Comparison of ENCODE assay signal across 37 cellular contexts in the genomic region with DNA sequence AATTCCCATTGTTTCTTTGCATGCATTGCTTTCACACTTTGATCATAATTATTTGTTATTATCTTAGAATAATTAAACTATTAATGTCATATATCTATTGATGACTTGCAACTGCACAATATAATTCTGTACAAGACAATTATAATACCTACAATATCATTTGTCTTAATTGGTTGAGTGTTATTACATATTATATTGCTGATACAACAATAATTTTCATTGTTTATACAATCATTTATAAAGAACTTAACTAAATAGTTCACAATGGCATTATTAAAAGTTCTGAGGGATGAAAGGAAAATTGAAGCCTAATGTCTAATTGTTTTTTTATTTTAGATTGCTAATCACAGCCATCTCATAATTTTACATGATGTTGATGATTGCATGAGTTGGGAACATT.
"Had no signal": no experiment of that assay in that cellular context is flagged by ENCODE, and none has a peak within 500 bp of the region (broad histone marks: within the 10 kb centered on the region; RNA-seq: fewer than 3 reads in every experiment).

No MANE protein-coding gene starts in this region.

- H3K27me3 ChIP-seq: adrenal gland, body of pancreas, brain microvascular endothelial cell, breast epithelium had no signal

- H3K9me3 Mint-ChIP-seq: activated B cell treated with CpG ODN at 0.5 μM for 24 hours; activated CD4-positive, alpha-beta memory T cell treated with anti-CD3 and anti-CD28 coated beads for 36 hours; activated CD4-positive, alpha-beta T cell treated with anti-CD3 and anti-CD28 coated beads, Interleukin-2, amount 10 ng/mL, durations not matched to agents 24 days and 14 days; activated naive CD8-positive, alpha-beta T cell treated with anti-CD3 and anti-CD28 coated beads for 36 hours; activated T-cell treated with anti-CD3 and anti-CD28 coated beads, Interleukin-2, amount 50 U/mL, for 4 hours; activated T-helper 1 cell treated with anti-CD3 and anti-CD28 coated beads, Interleukin-12 subunit alpha, Interleukin-12 subunit beta, Interleukin-2, Interleukin-4 antibody, amounts not matched to agents 30 ng/mL and 10 ng/mL and 1 ng/mL, durations not matched to agents 14 hours and 24 hours and 36 hours; T-helper 1 cell treated with Interleukin-12 subunit alpha and Interleukin-12 subunit beta and Interleukin-4 antibody, amounts not matched to agents 30 μg/mL and 1 μg/mL, for 36 hours; T-helper 2 cell treated with Interferon-gamma antibody and Interleukin-4, amounts not matched to agents 5 μg/mL and 100 μg/mL, for 36 hours had no signal

- H3K36me3 Mint-ChIP-seq: activated CD4-positive, alpha-beta memory T cell treated with anti-CD3 and anti-CD28 coated beads for 36 hours; activated naive CD4-positive, alpha-beta T cell treated with anti-CD3 and anti-CD28 coated beads, Interleukin-2, amount 50 U/mL, for 72 hours; activated naive CD8-positive, alpha-beta T cell treated with anti-CD3 and anti-CD28 coated beads for 36 hours had no signal

- H3K27me3 Mint-ChIP-seq: activated B cell treated with CpG ODN at 0.5 μM for 24 hours; activated CD4-positive, alpha-beta memory T cell treated with anti-CD3 and anti-CD28 coated beads for 36 hours; activated CD4-positive, alpha-beta T cell treated with anti-CD3 and anti-CD28 coated beads, Interleukin-2, amount 10 ng/mL, durations not matched to agents 24 days and 14 days; activated CD8-positive, alpha-beta T cell treated with anti-CD3 and anti-CD28 coated beads for 36 hours; activated naive CD8-positive, alpha-beta T cell treated with anti-CD3 and anti-CD28 coated beads for 36 hours; activated T-helper 17 cell treated with anti-CD3 and anti-CD28 coated beads, Interleukin-2, amount 50 U/mL, for 72 hours had no signal

- H3K27ac Mint-ChIP-seq: activated B cell treated with CpG ODN at 0.5 μM for 24 hours; activated CD4-positive, alpha-beta memory T cell treated with anti-CD3 and anti-CD28 coated beads for 36 hours; activated CD4-positive, alpha-beta T cell treated with anti-CD3 and anti-CD28 coated beads, Interleukin-2, amount 10 ng/mL, durations not matched to agents 24 days and 14 days; activated CD8-positive, alpha-beta T cell treated with anti-CD3 and anti-CD28 coated beads for 36 hours; activated naive CD4-positive, alpha-beta T cell treated with anti-CD3 and anti-CD28 coated beads for 36 hours; activated naive CD4-positive, alpha-beta T cell treated with anti-CD3 and anti-CD28 coated beads, Interleukin-2, amount 50 U/mL, for 72 hours; activated naive CD8-positive, alpha-beta T cell treated with anti-CD3 and anti-CD28 coated beads for 36 hours; activated T-cell treated with anti-CD3 and anti-CD28 coated beads, Interleukin-2, amount 50 U/mL, for 72 hours; activated T-helper 1 cell treated with anti-CD3 and anti-CD28 coated beads, Interleukin-12 subunit alpha, Interleukin-12 subunit beta, Interleukin-2, Interleukin-4 antibody, amounts not matched to agents 30 ng/mL and 10 ng/mL and 1 ng/mL, durations not matched to agents 14 hours and 24 hours and 36 hours; activated T-helper 17 cell treated with anti-CD3 and anti-CD28 coated beads, Interleukin-2, amount 50 U/mL, for 72 hours; T-helper 1 cell treated with Interleukin-12 subunit alpha and Interleukin-12 subunit beta and Interleukin-4 antibody, amounts not matched to agents 30 μg/mL and 1 μg/mL, for 36 hours; T-helper 2 cell treated with Interferon-gamma antibody and Interleukin-4, amounts not matched to agents 5 μg/mL and 100 μg/mL, for 36 hours had no signal

- H3K27ac ChIP-seq: adrenal gland, body of pancreas, brain microvascular endothelial cell, breast epithelium, VCaP had no signal

- H3K4me3 Mint-ChIP-seq: activated B cell treated with CpG ODN at 0.5 μM for 24 hours; activated CD4-positive, alpha-beta memory T cell treated with anti-CD3 and anti-CD28 coated beads for 36 hours; activated CD4-positive, alpha-beta T cell treated with anti-CD3 and anti-CD28 coated beads, Interleukin-2, amount 10 ng/mL, durations not matched to agents 24 days and 14 days; activated CD8-positive, alpha-beta T cell treated with anti-CD3 and anti-CD28 coated beads for 36 hours; activated naive CD4-positive, alpha-beta T cell treated with anti-CD3 and anti-CD28 coated beads for 36 hours; activated naive CD8-positive, alpha-beta T cell treated with anti-CD3 and anti-CD28 coated beads for 36 hours; activated T-cell treated with anti-CD3 and anti-CD28 coated beads, Interleukin-2, amount 50 U/mL, for 4 hours; activated T-cell treated with anti-CD3 and anti-CD28 coated beads, Interleukin-2, amount 50 U/mL, for 72 hours; activated T-helper 1 cell treated with anti-CD3 and anti-CD28 coated beads, Interleukin-12 subunit alpha, Interleukin-12 subunit beta, Interleukin-2, Interleukin-4 antibody, amounts not matched to agents 30 ng/mL and 10 ng/mL and 1 ng/mL, durations not matched to agents 14 hours and 24 hours and 36 hours; activated T-helper 17 cell treated with anti-CD3 and anti-CD28 coated beads, Interleukin-2, amount 50 U/mL, for 72 hours; T-helper 1 cell treated with Interleukin-12 subunit alpha and Interleukin-12 subunit beta and Interleukin-4 antibody, amounts not matched to agents 30 μg/mL and 1 μg/mL, for 36 hours; T-helper 2 cell treated with Interferon-gamma antibody and Interleukin-4, amounts not matched to agents 5 μg/mL and 100 μg/mL, for 36 hours had no signal

- FAIRE-seq: astrocyte, TTC549 had no signal

- H3K36me3 ChIP-seq: brain microvascular endothelial cell, breast epithelium had no signal

- DNase-seq: activated B cell treated with CpG ODN at 0.5 μM for 24 hours; activated CD4-positive, alpha-beta memory T cell treated with anti-CD3 and anti-CD28 coated beads for 36 hours; activated CD4-positive, alpha-beta T cell treated with anti-CD3 and anti-CD28 coated beads for 4 hours; activated CD4-positive, alpha-beta T cell treated with anti-CD3 and anti-CD28 coated beads, Interleukin-2, amount 10 ng/mL, durations not matched to agents 24 days and 14 days; activated CD4-positive, alpha-beta T cell treated with anti-CD3 and anti-CD28 coated beads, Interleukin-2, amount 50 U/mL, for 1 hour; activated CD4-positive, alpha-beta T cell treated with anti-CD3 and anti-CD28 coated beads, Interleukin-2, amount 50 U/mL, for 4 hours; activated CD4-positive, CD25-positive, alpha-beta regulatory T cell treated with anti-CD3 and anti-CD28 coated beads, Interleukin-2, amount 50 U/mL, for 72 hours; activated CD8-positive, alpha-beta memory T cell treated with anti-CD3 and anti-CD28 coated beads, Interleukin-2, amount 50 U/mL, for 4 hours; activated CD8-positive, alpha-beta T cell treated with anti-CD3 and anti-CD28 coated beads for 36 hours; activated effector memory CD4-positive, alpha-beta T cell treated with anti-CD3 and anti-CD28 coated beads, Interleukin-2, amount 50 U/mL, for 16 hours; activated gamma-delta T cell treated with Interleukin-2 at 50 U/mL for 16 hours; activated naive CD4-positive, alpha-beta T cell; activated naive CD4-positive, alpha-beta T cell treated with anti-CD3 and anti-CD28 coated beads for 36 hours; activated naive CD4-positive, alpha-beta T cell treated with anti-CD3 and anti-CD28 coated beads, Interleukin-2, amount 50 U/mL, for 16 hours; activated naive CD8-positive, alpha-beta T cell treated with anti-CD3 and anti-CD28 coated beads for 36 hours; activated T-cell treated with anti-CD3 and anti-CD28 coated beads for 4 hours; activated T-cell treated with anti-CD3 and anti-CD28 coated beads, Interleukin-2, amount 50 U/mL, for 1 hour; activated T-cell treated with anti-CD3 and anti-CD28 coated beads, Interleukin-2, amount 50 U/mL, for 4 hours; activated T-cell treated with anti-CD3 and anti-CD28 coated beads, Interleukin-2, amount 50 U/mL, for 72 hours; adrenal gland; amniotic stem cell; aorta; body of pancreas; brain microvascular endothelial cell; central memory CD4-positive, alpha-beta T cell; cerebellar nuclear complex; T-helper 2 cell; T-helper 9 cell had no signal

- ATAC-seq: activated CD8-positive, alpha-beta T cell treated with anti-CD3 and anti-CD28 coated beads for 36 hours; activated naive CD4-positive, alpha-beta T cell treated with anti-CD3 and anti-CD28 coated beads, Interleukin-2, amount 50 U/mL, for 72 hours; activated T-cell treated with anti-CD3 and anti-CD28 coated beads, Interleukin-2, amount 50 U/mL, for 4 hours; activated T-cell treated with anti-CD3 and anti-CD28 coated beads, Interleukin-2, amount 50 U/mL, for 72 hours; activated T-helper 17 cell treated with anti-CD3 and anti-CD28 coated beads, Interleukin-2, amount 50 U/mL, for 72 hours; body of pancreas had no signal

- H3K4me1 Mint-ChIP-seq: activated B cell treated with CpG ODN at 0.5 μM for 24 hours; activated CD4-positive, alpha-beta T cell treated with anti-CD3 and anti-CD28 coated beads, Interleukin-2, amount 10 ng/mL, durations not matched to agents 24 days and 14 days; activated naive CD8-positive, alpha-beta T cell treated with anti-CD3 and anti-CD28 coated beads for 36 hours; activated T-helper 17 cell treated with anti-CD3 and anti-CD28 coated beads, Interleukin-2, amount 50 U/mL, for 72 hours had no signal

- H3K9me3 ChIP-seq: adrenal gland, body of pancreas, breast epithelium had no signal

- H3K4me3 ChIP-seq: adrenal gland, body of pancreas, breast epithelium had no signal

- H3K4me1 ChIP-seq: adrenal gland, body of pancreas, breast epithelium had no signal
